ENCODE assay signal across 20 cellular contexts in genomic region chr12:24278832-24279231, GRCh38.
DNase-seq lines count a peak whose midpoint lies in the region; ATAC-seq, FAIRE-seq and TF ChIP-seq lines count a peak whose summit lies in the region.
"Had no signal": no experiment of that assay in that cellular context is flagged by ENCODE, and none has a peak within 500 bp of the region (broad histone marks: within the 10 kb centered on the region; RNA-seq: fewer than 3 reads in every experiment).

No MANE protein-coding gene starts in this region.

- H3K4me3 Mint-ChIP-seq in endodermal cell (no peak overlapping the region), Caco-2 (ENCODE audit: unreplicated experiment) (no peak overlapping the region)
- H3K4me3 Mint-ChIP-seq: B cell; CD4-positive, CD25-positive, alpha-beta regulatory T cell; IgD-negative memory B cell had no signal

- H3K27ac Mint-ChIP-seq in endodermal cell (no peak overlapping the region), Caco-2 (ENCODE audit: unreplicated experiment) (no peak overlapping the region)
- H3K27ac Mint-ChIP-seq: B cell; CD4-positive, CD25-positive, alpha-beta regulatory T cell; IgD-negative memory B cell had no signal

- intact Hi-C loops in OCI-LY7 (cut with micrococcal nuclease; ENCODE audit: unreplicated experiment), result no loop called here
- intact Hi-C loops in kidney (cut with DNase I), result no loop called here
- intact Hi-C loops in Caco-2 (cut with micrococcal nuclease; ENCODE audit: unreplicated experiment), result loop anchor here (10.0 kb wide), 1 partner anchor 264 kb away; no protein-coding TSS in a partner anchor

- no peaks in the 10 kb centered on the region for H3K27me3 Mint-ChIP-seq in endodermal cell (ENCODE audit: insufficient read depth)
- no peaks in the 10 kb centered on the region for H3K27me3 Mint-ChIP-seq in Caco-2 (ENCODE audit: insufficient read depth, unreplicated experiment)
- H3K27me3 Mint-ChIP-seq: B cell, IgD-negative memory B cell had no signal

- H3K4me2 ChIP-seq in DND-41 (ENCODE audit: insufficient read depth, low read length) (no peak overlapping the region), OCI-LY7 (ENCODE audit: low read length) (no peak overlapping the region)

- H3K4me1 ChIP-seq in DND-41 (ENCODE audit: insufficient read depth, low read length) (peaks cover 15% of the 10 kb centered on the region), OCI-LY7 (ENCODE audit: insufficient read depth, low read length, poor library complexity, severe bottlenecking) (no peaks in the 10 kb centered on the region), endodermal cell (ENCODE audit: control insufficient read depth, insufficient read depth, low read length) (peaks cover 2% of the 10 kb centered on the region), kidney (ENCODE audit: control insufficient read depth in 1 of 2, insufficient read depth in 1 of 2, low read depth in 1 of 2, low read length in 2 of 2) (no peaks in the 10 kb centered on the region), Caco-2 (no peaks in the 10 kb centered on the region)

- H4K20me1 ChIP-seq in DND-41 (ENCODE audit: insufficient read depth, low read length) (no peaks in the 10 kb centered on the region), OCI-LY7 (ENCODE audit: insufficient read depth, low read length) (no peaks in the 10 kb centered on the region)

- POLR2A ChIA-PET in OCI-LY7 (lab: Charles Lee), result interaction anchor here (0.5 to 1.0 kb wide), 4 partner anchors 399 to 1640 kb away, joined by 3 to 4 read pairs (median 4); no protein-coding TSS in a partner anchor
- POLR2A ChIA-PET in Caco-2 (lab: Charles Lee), result no interaction called here

- in situ Hi-C loops in brain microvascular endothelial cell (cut with HindIII; ENCODE audit: low pct_ligation_motif_present, low sequenced_read_pairs), result no loop called here

- H3K27ac ChIP-seq in DND-41 (ENCODE audit: low read length), result no peak overlapping the region
- H3K27ac ChIP-seq in OCI-LY7 (ENCODE audit: low read depth, low read length, poor library complexity, severe bottlenecking), result no peak overlapping the region
- H3K27ac ChIP-seq in endodermal cell (ENCODE audit: low read depth, low read length), result no peak overlapping the region
- H3K27ac ChIP-seq in kidney (ENCODE audit: low read depth in 2 of 2, low read length in 2 of 2), result no peak overlapping the region
- H3K27ac ChIP-seq in brain microvascular endothelial cell, result no peak overlapping the region

- H3K4me1 Mint-ChIP-seq in endodermal cell (peaks cover 24% of the 10 kb centered on the region), Caco-2 (ENCODE audit: low read depth, unreplicated experiment) (peaks cover 7% of the 10 kb centered on the region)
- H3K4me1 Mint-ChIP-seq: CD4-positive, CD25-positive, alpha-beta regulatory T cell; IgD-negative memory B cell had no signal

- H3K9me3 ChIP-seq in DND-41 (ENCODE audit: insufficient read depth, low read length, severe bottlenecking) (no peaks in the 10 kb centered on the region), OCI-LY7 (ENCODE audit: low read length) (no peaks in the 10 kb centered on the region), endodermal cell (ENCODE audit: control insufficient read depth, low read length) (no peaks in the 10 kb centered on the region), kidney (ENCODE audit: control insufficient read depth in 1 of 2, low read length in 2 of 2) (no peaks in the 10 kb centered on the region), Caco-2 (no peaks in the 10 kb centered on the region)

- no peak overlapping the region for H3K9ac ChIP-seq in DND-41 (ENCODE audit: low read depth, low read length)
- H3K9ac ChIP-seq in endodermal cell (ENCODE audit: extremely low read depth, low read length, poor library complexity, severe bottlenecking), result no peak overlapping the region
- H3K9ac ChIP-seq in kidney (ENCODE audit: low read length in 2 of 2), result no peak overlapping the region

- BruUV-seq in OCI-LY7 (replicated peaks; lab: Mats Ljungman, UMichigan) (no TSS peak), Caco-2 (replicated peaks; lab: Mats Ljungman, UMichigan) (no TSS peak)

- H3K36me3 ChIP-seq in DND-41 (ENCODE audit: insufficient read depth, low read length), result no peaks in the 10 kb centered on the region
- no peaks in the 10 kb centered on the region for H3K36me3 ChIP-seq in OCI-LY7 (ENCODE audit: insufficient read depth, low read length)
- no peaks in the 10 kb centered on the region for H3K36me3 ChIP-seq in endodermal cell (ENCODE audit: control insufficient read depth, insufficient read depth, low read length)
- no peaks in the 10 kb centered on the region for H3K36me3 ChIP-seq in kidney (ENCODE audit: control insufficient read depth in 1 of 2, insufficient read depth in 2 of 2, low read length in 2 of 2)
- H3K36me3 ChIP-seq in Caco-2 (ENCODE audit: control insufficient read depth, insufficient read depth, low read length), result no peaks in the 10 kb centered on the region
- no peaks in the 10 kb centered on the region for H3K36me3 ChIP-seq in brain microvascular endothelial cell (replicated peaks)

- no peaks in the 10 kb centered on the region for H3K36me3 Mint-ChIP-seq in endodermal cell (ENCODE audit: low read depth)
- no peaks in the 10 kb centered on the region for H3K36me3 Mint-ChIP-seq in Caco-2 (ENCODE audit: insufficient read depth, unreplicated experiment)
- H3K36me3 Mint-ChIP-seq: CD4-positive, CD25-positive, alpha-beta regulatory T cell; IgD-negative memory B cell had no signal

- no peak for DNase-seq in DND-41
- DNase-seq in OCI-LY7 (ENCODE audit: low spot score), result no peak
- no peak for DNase-seq in endodermal cell
- no peak for DNase-seq in kidney
- no peak for DNase-seq in Caco-2
- DNase-seq in SKM-1 treated with dmso at 0.1 percent for 144 hours (lab: John Stamatoyannopoulos, UW; ENCODE audit: unreplicated experiment), result no peak
- DNase-seq in brain microvascular endothelial cell, result no peak
- DNase-seq in NCI-H526 (lab: John Stamatoyannopoulos, UW), result no peak
- DNase-seq: CD4-positive, CD25-positive, alpha-beta regulatory T cell; GOT3; HCEC 1CT; NCI-H1694; NCI-H2081 treated with DMSO at 0.1 percent for 48 hours; NCI-H2171 treated with DMSO at 0.1 percent for 48 hours; NCI-H524 treated with DMSO at 0.1 percent for 48 hours; PC-3; Right ventricle myocardium superior had no signal

- CTCF ChIA-PET in OCI-LY7 (lab: Charles Lee; ENCODE audit: unreplicated experiment) (no interaction called here), Caco-2 (lab: Charles Lee) (no interaction called here)

- no peaks in the 10 kb centered on the region for H3K9me3 Mint-ChIP-seq in endodermal cell
- H3K9me3 Mint-ChIP-seq in Caco-2 (ENCODE audit: unreplicated experiment), result no peaks in the 10 kb centered on the region
- H3K9me3 Mint-ChIP-seq: IgD-negative memory B cell had no signal

- H3K9me2 ChIP-seq in OCI-LY7 (ENCODE audit: insufficient read depth, low read length), result no peaks in the 10 kb centered on the region

- H3K4me3 ChIP-seq in DND-41 (ENCODE audit: low read depth in 1 of 2, low read length in 2 of 2), result no peak overlapping the region
- H3K4me3 ChIP-seq in OCI-LY7 (ENCODE audit: low read depth, low read length, poor library complexity, severe bottlenecking), result no peak overlapping the region
- H3K4me3 ChIP-seq in endodermal cell (ENCODE audit: low read length), result no peak overlapping the region
- H3K4me3 ChIP-seq in kidney (ENCODE audit: low read length in 2 of 2), result no peak overlapping the region
- H3K4me3 ChIP-seq in Caco-2 (ENCODE audit: low read depth, low read length), result no peak overlapping the region
- no peak overlapping the region for H3K4me3 ChIP-seq in brain microvascular endothelial cell (ENCODE audit: low read depth, low read length)

- no peak for ATAC-seq in DND-41 (ENCODE audit: insufficient read depth, low read depth)
- ATAC-seq: PC-3 had no signal

- H3K79me2 ChIP-seq in DND-41 (ENCODE audit: insufficient read depth, low read length) (no peaks in the 10 kb centered on the region), OCI-LY7 (ENCODE audit: insufficient read depth, low read depth, low read length) (no peaks in the 10 kb centered on the region)

- no peaks in the 10 kb centered on the region for H3K27me3 ChIP-seq in DND-41 (ENCODE audit: insufficient read depth, low read length, poor library complexity)
- no peaks in the 10 kb centered on the region for H3K27me3 ChIP-seq in endodermal cell (ENCODE audit: control insufficient read depth, insufficient read depth, low read length, poor library complexity, severe bottlenecking)
- H3K27me3 ChIP-seq in Caco-2 (replicated peaks; ENCODE audit: control insufficient read depth, insufficient read depth, low read length), result no peaks in the 10 kb centered on the region
- H3K27me3 ChIP-seq in brain microvascular endothelial cell (replicated peaks), result no peaks in the 10 kb centered on the region

- peak; percentile 21 for FAIRE-seq in kidney (lab: Jason Lieb, UNC)
- FAIRE-seq: A204.1 had no signal

- H2AFZ ChIP-seq in DND-41 (ENCODE audit: low read depth, low read length) (no peak overlapping the region), OCI-LY7 (ENCODE audit: low read length) (no peak overlapping the region)

- TF ChIP-seq CTCF in DND-41 (IDR thresholded peaks at IDR 0.05; ENCODE audit: borderline replicate concordance, extremely low read depth, low read length, poor library complexity, severe bottlenecking) (peak; percentile 13), OCI-LY7 (conservative IDR thresholded peaks at IDR 0.05; ENCODE audit: low read length) (0 out of 2 replicates have a peak, but pooled peaks have one; percentile 19), endodermal cell (conservative IDR thresholded peaks at IDR 0.05) (peak; percentile 57), kidney (IDR thresholded peaks at IDR 0.05; ENCODE audit: borderline replicate concordance, extremely low read depth, insufficient read depth) (no peak), Caco-2 (IDR thresholded peaks at IDR 0.05; ENCODE audit: insufficient read depth in 1 of 2, low read depth in 1 of 2, low read length in 1 of 2, severe bottlenecking in 1 of 2, unreplicated experiment in 1 of 2) (no peak), brain microvascular endothelial cell (IDR thresholded peaks at IDR 0.05; ENCODE audit: low read depth, low read length, missing control alignments) (no peak)

Comparison
In these comparisons a context has a peak if more than half of its experiments do, and no peak if none do; other contexts are left out.
1. CTCF ChIP-seq: peak in DND-41 (single experiment), OCI-LY7 (single experiment) and endodermal cell (single experiment); none in kidney (single experiment), Caco-2 (0 of 2) and brain microvascular endothelial cell (single experiment).